In genomic region chr18:13539843-13540535, GRCh38 we compare ENCODE assay signal across 1 cellular context.
TF ChIP-seq lines count a peak whose summit lies in the region.

No MANE protein-coding gene starts in this region.

TF ChIP-seq in HepG2, 621 proteins besides CTCF, POLR2A, EP300 and RAD21:
- TF ChIP-seq ZNF160 (CRISPR knock-in tag; IDR thresholded peaks at IDR 0.05) (no peak), ZNF772 (CRISPR knock-in tag; IDR thresholded peaks at IDR 0.05) (no peak), ATF2 (CRISPR knock-in tag; IDR thresholded peaks at IDR 0.05) (no peak), FOXP1 (IDR thresholded peaks at IDR 0.05) (no peak), FOXP1 (CRISPR knock-in tag; IDR thresholded peaks at IDR 0.05) (peak; percentile 11; the same call in 1 of the 2 replicates)
